ENCODE assay signal across 8 cellular contexts in genomic region chrX:132612990-132613564, GRCh38.
DNase-seq lines count a peak whose midpoint lies in the region; ATAC-seq and TF ChIP-seq lines count a peak whose summit lies in the region.

No MANE protein-coding gene starts in this region.

- H3K27ac ChIP-seq in upper lobe of right lung = no peak overlapping the region

- no peak overlapping the region for H3K4me3 ChIP-seq in upper lobe of right lung

- H3K4me1 ChIP-seq in upper lobe of right lung = no peaks in the 10 kb centered on the region

- no peaks in the 10 kb centered on the region for H3K36me3 ChIP-seq in upper lobe of right lung

- peak; percentile 76 for ATAC-seq in GM18867 (IDR thresholded peaks at IDR 0.05; ENCODE audit: unreplicated experiment)
- ATAC-seq in upper lobe of right lung = peak; percentile 80
- ATAC-seq in HG03039 (IDR thresholded peaks at IDR 0.05; ENCODE audit: unreplicated experiment) = no peak

- no peaks in the 10 kb centered on the region for H3K27me3 ChIP-seq in upper lobe of right lung

- H3K9me3 ChIP-seq in upper lobe of right lung = no peaks in the 10 kb centered on the region

- peak; percentile 53 for DNase-seq in AG20443 (ENCODE audit: low spot score)
- peak; percentile 30 for DNase-seq in NCI-H146 (lab: John Stamatoyannopoulos, UW)
- DNase-seq in activated CD4-positive, alpha-beta T cell treated with anti-CD3 and anti-CD28 coated beads for 24 hours (ENCODE audit: low read depth in 2 of 2) = peak; percentile 16 to 20
- DNase-seq in ecto neural progenitor cell (ENCODE audit: low spot score) = peak; percentile 57
- DNase-seq in midbrain (lab: John Stamatoyannopoulos, UW) = peak; percentile 13
- peak; percentile 67 for DNase-seq in upper lobe of right lung

- intact Hi-C loops in upper lobe of right lung (cut with DNase I) = no loop called here

- peak; percentile 55 for TF ChIP-seq CTCF in upper lobe of right lung (IDR thresholded peaks at IDR 0.05)

Comparison
In these comparisons a context has a peak if more than half of its experiments do, and no peak if none do; other contexts are left out.
1. DNase-seq: peak in every context shown above with its lines; median percentile 67 in upper lobe of right lung; 57 in ecto neural progenitor cell; 53 in AG20443; 30 in NCI-H146; 18 in activated CD4-positive, alpha-beta T cell treated with anti-CD3 and anti-CD28 coated beads for 24 hours; 13 in midbrain.